36 cellular contexts compared by ENCODE assay signal in the genomic region with DNA sequence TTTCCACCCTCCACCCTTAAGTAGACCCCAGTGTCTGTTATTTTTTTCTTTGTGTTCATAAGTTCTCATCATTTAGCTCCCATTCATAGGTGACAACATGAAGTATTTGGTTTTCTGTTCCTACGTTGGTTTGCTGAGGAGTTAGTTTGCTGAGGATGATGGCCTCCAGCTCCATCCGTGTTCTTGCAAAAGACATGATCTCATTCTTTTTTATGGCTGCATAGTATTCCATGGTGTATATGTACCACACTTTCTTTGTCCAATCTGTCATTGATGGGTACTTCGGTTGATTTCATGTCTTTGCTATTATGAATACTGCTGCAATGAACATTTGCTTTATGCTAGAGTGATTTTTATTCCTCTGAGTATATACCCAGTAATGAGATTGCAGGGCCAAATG.
"Had no signal": no experiment of that assay in that cellular context is flagged by ENCODE, and none has a peak within 500 bp of the region (broad histone marks: within the 10 kb centered on the region; RNA-seq: fewer than 3 reads in every experiment).

No MANE protein-coding gene starts in this region.

- H3K4me3 ChIP-seq: MG63 had no signal

- H3K9me3 ChIP-seq: MG63 had no signal

- DNase-seq: Karpas-422, Kasumi-1, MG63, MM.1S, MV-4-11, NCI-H1048, NCI-H1092, NCI-H1092 treated with DMSO at 0.1 percent for 48 hours, NCI-H1105, NCI-H1105 treated with DMSO at 0.1 percent for 48 hours, NCI-H1417, NCI-H1417 treated with DMSO at 0.1 percent for 48 hours, NCI-H1436, NCI-H1436 treated with DMSO at 0.1 percent for 48 hours, NCI-H146, NCI-H1694, NCI-H1694 treated with DMSO at 0.1 percent for 48 hours, NCI-H187, NCI-H187 treated with DMSO at 0.1 percent for 48 hours, NCI-H1930, NCI-H2029, NCI-H2029 treated with DMSO at 0.1 percent for 48 hours, NCI-H2081, NCI-H2081 treated with DMSO at 0.1 percent for 48 hours, NCI-H2107, NCI-H2171, NCI-H2171 treated with DMSO at 0.1 percent for 48 hours, NCI-H2227 treated with DMSO at 0.1 percent for 48 hours, NCI-H226, NCI-H345, NCI-H446, NCI-H446 treated with DMSO at 0.1 percent for 48 hours, NCI-H510A, NCI-H510A treated with DMSO at 0.1 percent for 48 hours, NCI-H524, NCI-H524 treated with DMSO at 0.1 percent for 48 hours had no signal

- H3K36me3 ChIP-seq: MG63 had no signal

- H3K27me3 ChIP-seq: MG63 had no signal
